Comparison of ENCODE assay signal across 22 cellular contexts in the genomic region with DNA sequence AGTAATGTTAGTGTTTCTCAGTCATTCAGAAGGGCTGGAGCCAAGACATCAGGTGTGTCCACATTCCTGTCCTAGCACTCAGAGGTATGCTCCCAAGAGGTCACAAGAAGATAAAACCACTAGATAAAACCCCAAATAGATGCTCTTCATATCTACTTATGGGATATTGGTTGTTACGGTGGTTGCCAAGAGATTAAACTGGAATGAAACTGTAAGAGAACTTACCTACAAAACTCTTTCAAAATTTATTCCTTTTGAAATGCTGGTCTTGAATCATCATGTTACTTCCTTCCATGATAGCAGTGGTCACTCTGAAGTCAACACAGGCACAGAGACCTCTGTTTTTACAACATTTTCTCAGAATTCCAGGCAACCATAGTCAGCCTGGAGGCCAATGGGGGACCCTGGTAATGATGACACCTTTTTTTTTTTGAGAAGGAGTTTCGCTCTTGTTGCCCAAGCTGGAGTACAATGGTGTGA.
DNase-seq lines count a peak whose midpoint lies in the region; ATAC-seq and TF ChIP-seq lines count a peak whose summit lies in the region.
"Had no signal": no experiment of that assay in that cellular context is flagged by ENCODE, and none has a peak within 500 bp of the region (broad histone marks: within the 10 kb centered on the region; RNA-seq: fewer than 3 reads in every experiment).

No MANE protein-coding gene starts in this region.

- H3K4ac ChIP-seq in trophoblast cell (ENCODE audit: low read depth, low read length), result no peak overlapping the region

- peak overlapping the region; percentile 34 for H3K27ac ChIP-seq in PC-3 (ENCODE audit: low read length)
- no peak overlapping the region for H3K27ac ChIP-seq in trophoblast cell (ENCODE audit: low read depth, low read length)
- H3K27ac ChIP-seq: BLaER1 had no signal

- H4K91ac ChIP-seq in trophoblast cell (ENCODE audit: low read depth, low read length), result no peak overlapping the region

- BruUV-seq in PC-3 (replicated peaks; lab: Mats Ljungman, UMichigan), result no TSS peak

- POLR2A ChIA-PET in PC-3 (lab: Charles Lee; ENCODE audit: unreplicated experiment), result no interaction called here

- H2AFZ ChIP-seq in PC-3 (ENCODE audit: low read length) (no peak overlapping the region), trophoblast cell (ENCODE audit: insufficient read depth, low read length, poor library complexity) (no peak overlapping the region)

- H2BK12ac ChIP-seq in trophoblast cell (ENCODE audit: low read length), result no peak overlapping the region

- H3K4me1 ChIP-seq in PC-3 (ENCODE audit: insufficient read depth, low read length) (0 out of 2 replicates have a peak, but pooled peaks cover 3% of the 10 kb centered on the region), trophoblast cell (ENCODE audit: control insufficient read depth in 1 of 2, insufficient read depth in 2 of 2, low read length in 2 of 2) (no peaks in the 10 kb centered on the region)
- H3K4me1 ChIP-seq: BE2C, BLaER1 had no signal

- no CpG with 5 or more reads among the region's 2 CpGs for WGBS in trophoblast cell (ENCODE audit: extremely low coverage, insufficient coverage, insufficient read length)

- H3K9me2 ChIP-seq in PC-3 (replicated peaks; ENCODE audit: low read length), result no peaks in the 10 kb centered on the region

- H3K4me2 ChIP-seq in PC-3 (ENCODE audit: low read length) (no peak overlapping the region), trophoblast cell (ENCODE audit: low read length) (no peak overlapping the region)
- H3K4me2 ChIP-seq: BLaER1 had no signal

- intact Hi-C loops in PC-3 (cut with micrococcal nuclease), result no loop called here

- H4K12ac ChIP-seq in trophoblast cell (ENCODE audit: low read depth, low read length), result no peak overlapping the region

- no peak overlapping the region for H2BK5ac ChIP-seq in trophoblast cell (ENCODE audit: low read depth, low read length, poor library complexity)

- CTCF ChIA-PET in PC-3 (lab: Charles Lee), result no interaction called here

- no peaks in the 10 kb centered on the region for H3K36me3 ChIP-seq in PC-3 (ENCODE audit: low read depth, low read length)
- H3K36me3 ChIP-seq in trophoblast cell (ENCODE audit: control insufficient read depth in 1 of 2, insufficient read depth in 2 of 2, low read length in 2 of 2), result no peaks in the 10 kb centered on the region
- H3K36me3 ChIP-seq: BE2C, BLaER1 had no signal

- no peak overlapping the region for H4K8ac ChIP-seq in trophoblast cell (ENCODE audit: low read depth, low read length)

- no peak overlapping the region for H3K14ac ChIP-seq in trophoblast cell (ENCODE audit: low read length)

- H3K27me3 ChIP-seq in PC-3 (ENCODE audit: low read length), result no peaks in the 10 kb centered on the region
- no peaks in the 10 kb centered on the region for H3K27me3 ChIP-seq in trophoblast cell (ENCODE audit: insufficient read depth, low read length)
- H3K27me3 ChIP-seq: BE2C, BLaER1 had no signal

- no peak overlapping the region for H3K18ac ChIP-seq in trophoblast cell (ENCODE audit: low read length)

- no peak for ATAC-seq in PC-3
- ATAC-seq: GM12878 had no signal

- no peak for TF ChIP-seq CTCF in PC-3 (conservative IDR thresholded peaks at IDR 0.05; ENCODE audit: low read depth, low read length)

- H3K9ac ChIP-seq in PC-3 (ENCODE audit: low read length), result no peak overlapping the region
- no peak overlapping the region for H3K9ac ChIP-seq in trophoblast cell (ENCODE audit: low read length)
- H3K9ac ChIP-seq: BLaER1 had no signal

- no peaks in the 10 kb centered on the region for H3K79me1 ChIP-seq in trophoblast cell (ENCODE audit: low read length)

- DNase-seq in LoVo (ENCODE audit: low spot score) (peak; percentile 37), PC-3 (peak; percentile 53), trophoblast cell (peak; percentile 90 to 96)
- DNase-seq in stimulated activated CD8-positive, alpha-beta memory T cell treated with anti-CD3 and anti-CD28 coated beads, Interleukin-4, amount 100 ng/mL, for 48 hours, result no peak
- no peak for DNase-seq in activated naive CD4-positive, alpha-beta T cell (lab: John Stamatoyannopoulos, UW)
- DNase-seq: 8988T; ACHN; BE2C; C1 segment of cervical spinal cord; CD4-positive, alpha-beta memory T cell; CD4-positive, CD25-positive, alpha-beta regulatory T cell; CD8-positive, alpha-beta memory T cell; COR-L47; DMS 273 treated with DMSO at 0.1 percent for 48 hours; DMS153; DMS53; DMS79; DND-41; EL; GDM1 had no signal

- no peak overlapping the region for H2AK5ac ChIP-seq in trophoblast cell (ENCODE audit: low read length)

- H2BK120ac ChIP-seq in trophoblast cell (ENCODE audit: insufficient read depth, low read length, poor library complexity), result no peak overlapping the region

- H3K4me3 ChIP-seq in PC-3 (ENCODE audit: low read length), result no peak overlapping the region
- no peak overlapping the region for H3K4me3 ChIP-seq in trophoblast cell (ENCODE audit: low read depth, low read length)
- H3K4me3 ChIP-seq: BLaER1, GM12878 had no signal

- no peaks in the 10 kb centered on the region for H4K20me1 ChIP-seq in PC-3 (ENCODE audit: low read length)
- H4K20me1 ChIP-seq: BLaER1 had no signal

- H3K9me3 ChIP-seq in PC-3 (ENCODE audit: low read length) (no peaks in the 10 kb centered on the region), trophoblast cell (ENCODE audit: insufficient read depth, low read depth, low read length) (peaks cover 11% of the 10 kb centered on the region)
- H3K9me3 ChIP-seq: BE2C had no signal

- H3K79me2 ChIP-seq in PC-3 (ENCODE audit: low read length) (no peaks in the 10 kb centered on the region), trophoblast cell (ENCODE audit: control insufficient read depth, insufficient read depth, low read length, poor library complexity) (no peaks in the 10 kb centered on the region)

- H3F3A ChIP-seq in PC-3 (ENCODE audit: low read length, unreplicated experiment), result no peaks in the 10 kb centered on the region

- no peak overlapping the region for H3K23ac ChIP-seq in trophoblast cell (ENCODE audit: low read length)

Comparison
In these comparisons a context has a peak if more than half of its experiments do, and no peak if none do; other contexts are left out.
1. DNase-seq: peak in LoVo (single experiment), PC-3 (single experiment) and trophoblast cell (2 of 2); none in stimulated activated CD8-positive, alpha-beta memory T cell treated with anti-CD3 and anti-CD28 coated beads, Interleukin-4, amount 100 ng/mL, for 48 hours (single experiment) and activated naive CD4-positive, alpha-beta T cell (0 of 4).